Comparison of ENCODE assay signal across 7 cellular contexts in the genomic region with DNA sequence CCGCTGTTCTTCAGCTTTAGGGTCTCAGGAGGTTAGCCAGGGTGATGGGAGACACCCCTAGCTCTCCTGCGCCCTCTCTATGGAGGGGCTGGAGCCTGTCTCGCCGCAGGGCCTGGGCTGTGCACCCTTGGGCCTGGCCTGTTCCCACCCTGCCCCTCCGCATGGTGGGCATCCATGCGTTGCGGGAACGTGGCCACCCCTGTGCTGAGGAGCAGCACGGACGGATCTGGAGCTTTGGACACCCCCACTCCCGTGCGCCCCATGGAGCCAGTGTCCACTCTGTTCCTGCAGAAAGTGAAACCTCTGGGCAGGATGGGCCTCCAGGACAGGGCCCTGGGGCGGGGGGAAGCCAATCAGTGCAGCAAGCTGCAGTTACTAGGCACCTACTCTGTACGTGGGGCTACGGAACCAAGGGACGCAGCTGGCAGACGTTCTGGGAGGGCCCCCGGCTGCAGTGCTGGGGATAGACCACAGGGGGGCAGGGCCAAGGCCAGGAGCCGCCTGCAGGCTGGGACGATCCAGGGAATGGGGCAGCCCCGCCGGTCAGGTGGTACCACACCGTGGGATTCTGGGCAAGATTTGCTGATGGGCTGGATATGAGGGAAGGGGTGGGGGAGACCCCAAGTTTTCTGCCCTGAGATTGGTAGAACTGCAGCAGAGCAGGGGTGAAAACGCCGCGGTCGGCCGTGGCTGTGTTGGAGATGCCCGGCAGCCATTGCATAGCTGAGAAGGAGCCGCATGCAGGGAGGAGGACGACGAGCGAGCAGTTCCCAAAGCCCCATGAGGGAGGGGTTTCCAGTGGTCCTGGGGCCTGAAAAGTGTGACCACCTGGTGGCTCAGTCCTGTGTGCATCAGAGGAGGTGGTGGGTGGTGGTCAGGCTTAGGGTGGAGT. TPM values are rescaled to one million over a fixed set of nuclear protein-coding genes. Genes with fewer than 3 reads are reported as not detected.
DNase-seq lines count a peak whose midpoint lies in the region; ATAC-seq and TF ChIP-seq lines count a peak whose summit lies in the region.

No MANE protein-coding gene starts in this region.

- DNase-seq in GM12864 (ENCODE audit: low read depth) (no peak), NB4 (ENCODE audit: low read depth) (peak; percentile 39), globus pallidus (ENCODE audit: low spot score) (peak; percentile 47), pons (ENCODE audit: low spot score) (peak; percentile 9)
- peak; percentile 17 to 19 for DNase-seq in activated T-cell treated with anti-CD3 and anti-CD28 coated beads, Interleukin-2, amount 50 U/mL, for 72 hours

- peak in 1 of 2 donors; percentile 33 for ATAC-seq in activated T-cell treated with anti-CD3 and anti-CD28 coated beads, Interleukin-2, amount 50 U/mL, for 72 hours (replicated peaks in 1 of 2)
- ATAC-seq in HG02973 (IDR thresholded peaks at IDR 0.05; ENCODE audit: unreplicated experiment) = no peak
- no peak for ATAC-seq in HG03521 (IDR thresholded peaks at IDR 0.05; ENCODE audit: unreplicated experiment)

- peak; percentile 85 for TF ChIP-seq CTCF in GM12864 (IDR thresholded peaks at IDR 0.05; ENCODE audit: low read depth, low read length, missing control alignments)
- peak; percentile 80 for TF ChIP-seq CTCF in NB4 (IDR thresholded peaks at IDR 0.05; ENCODE audit: low read depth, low read length)

- H3K4me3 ChIP-seq in GM12864 (ENCODE audit: low read depth, low read length) = no peak overlapping the region
- no peak overlapping the region for H3K4me3 ChIP-seq in NB4 (ENCODE audit: low read depth, low read length)

- TF ChIP-seq POLR2A in NB4 (IDR thresholded peaks at IDR 0.05; ENCODE audit: extremely low read depth, insufficient read length) = no peak

- H3K36me3 Mint-ChIP-seq in activated T-cell treated with anti-CD3 and anti-CD28 coated beads, Interleukin-2, amount 50 U/mL, for 72 hours (ENCODE audit: insufficient read depth in 2 of 2) = no peaks in the 10 kb centered on the region

- no peaks in the 10 kb centered on the region for H3K9me3 Mint-ChIP-seq in activated T-cell treated with anti-CD3 and anti-CD28 coated beads, Interleukin-2, amount 50 U/mL, for 72 hours

- peaks cover 5% of the 10 kb centered on the region for H3K4me1 Mint-ChIP-seq in activated T-cell treated with anti-CD3 and anti-CD28 coated beads, Interleukin-2, amount 50 U/mL, for 72 hours (ENCODE audit: low read depth)

- peak overlapping the region; percentile 5 to 20 for H3K4me3 Mint-ChIP-seq in activated T-cell treated with anti-CD3 and anti-CD28 coated beads, Interleukin-2, amount 50 U/mL, for 72 hours

- H3K27me3 Mint-ChIP-seq in activated T-cell treated with anti-CD3 and anti-CD28 coated beads, Interleukin-2, amount 50 U/mL, for 72 hours (ENCODE audit: low read depth) = peaks cover 6% of the 10 kb centered on the region

- no peak overlapping the region for H3K27ac Mint-ChIP-seq in activated T-cell treated with anti-CD3 and anti-CD28 coated beads, Interleukin-2, amount 50 U/mL, for 72 hours

RNA-seq across cellular contexts. Expression of a gene that starts 43.3 kb away (rescaled TPM):
- total RNA-seq in activated T-cell treated with anti-CD3 and anti-CD28 coated beads, Interleukin-2, amount 50 U/mL, for 72 hours = 1 to 10 TPM in 1 of 2 donors, under 1 TPM in 1; 0.65 to 1.3 TPM

RNA-seq across cellular contexts. Expression of a gene that starts 45.7 kb away (rescaled TPM):
- total RNA-seq in activated T-cell treated with anti-CD3 and anti-CD28 coated beads, Interleukin-2, amount 50 U/mL, for 72 hours = 10 to 100 TPM; 39.9 TPM

RNA-seq across cellular contexts. Expression of a gene that starts 56.7 kb away (rescaled TPM):
- total RNA-seq in activated T-cell treated with anti-CD3 and anti-CD28 coated beads, Interleukin-2, amount 50 U/mL, for 72 hours = not detected
